1 cellular context compared by ENCODE assay signal in the genomic region with DNA sequence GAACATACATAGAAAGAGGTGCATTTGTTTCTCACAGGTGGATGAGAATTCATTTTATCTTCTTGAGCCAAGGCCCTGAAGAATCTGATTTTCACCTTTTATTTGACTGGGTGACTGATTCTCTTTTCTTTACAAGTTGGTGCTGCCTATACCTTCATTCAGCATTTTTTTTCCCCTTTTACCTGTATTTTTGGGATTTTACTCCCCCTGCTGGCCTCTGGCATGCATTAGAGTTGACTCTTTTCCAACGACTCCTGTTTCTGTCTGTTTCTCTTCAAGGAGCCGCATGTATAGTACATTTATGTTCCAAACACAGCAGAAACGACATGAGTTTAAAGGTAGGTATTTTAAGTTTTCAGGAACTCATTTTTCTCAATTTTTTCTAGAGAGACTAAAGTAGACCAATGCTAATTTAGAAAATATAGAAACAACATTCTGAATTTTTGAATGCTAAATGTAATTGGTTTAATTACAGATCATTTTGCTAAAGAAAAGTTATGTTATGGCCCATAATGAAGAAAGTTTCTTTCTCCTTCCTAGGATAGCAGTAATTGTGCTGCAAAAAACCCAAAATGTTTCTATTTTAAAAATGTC.
TF ChIP-seq lines count a peak whose summit lies in the region.

No MANE protein-coding gene starts in this region.

TF ChIP-seq in liver, 16 proteins besides CTCF, POLR2A, EP300 and RAD21 (continued from another document):
- no peak for TF ChIP-seq EGR1 (IDR thresholded peaks at IDR 0.05; ENCODE audit: low read depth in 2 of 2)
